Comparison of ENCODE assay signal across 15 cellular contexts in genomic region chr6:19880066-19880465, GRCh38. TPM values are rescaled to one million over a fixed set of nuclear protein-coding genes. Genes with fewer than 3 reads are reported as not detected.
"Had no signal": no experiment of that assay in that cellular context is flagged by ENCODE, and none has a peak within 500 bp of the region (broad histone marks: within the 10 kb centered on the region; RNA-seq: fewer than 3 reads in every experiment).

No MANE protein-coding gene starts in this region.

- H3K4me1 ChIP-seq: gastroesophageal sphincter, heart left ventricle, tibial nerve had no signal

- H3K9me3 ChIP-seq: gastroesophageal sphincter, heart left ventricle, tibial nerve had no signal

- H3K36me3 ChIP-seq: gastroesophageal sphincter, heart left ventricle, tibial nerve had no signal

- DNase-seq: activated CD4-positive, alpha-beta memory T cell treated with anti-CD3 and anti-CD28 coated beads for 36 hours; activated CD4-positive, alpha-beta T cell treated with anti-CD3 and anti-CD28 coated beads for 36 hours; activated naive CD8-positive, alpha-beta T cell treated with anti-CD3 and anti-CD28 coated beads for 36 hours; amniotic stem cell; effector CD4-positive, alpha-beta T cell; heart left ventricle; left ventricle myocardium superior; nephron progenitor cell; nucleus accumbens; stimulated activated CD4-positive, alpha-beta T cell treated with anti-CD3 and anti-CD28 coated beads, Interleukin-1b, Interleukin-23, amount 100 ng/mL, for 48 hours; stimulated activated naive CD8-positive, alpha-beta T cell treated with anti-CD3 and anti-CD28 coated beads, Interleukin-15, Interleukin-2, amounts not matched to agents 100 U/mL and 50 U/mL, for 24 hours; substantia nigra had no signal

- H3K27me3 ChIP-seq: gastroesophageal sphincter, heart left ventricle, tibial nerve had no signal

- H3K4me3 ChIP-seq: gastroesophageal sphincter, heart left ventricle, tibial nerve had no signal

- H3K27ac ChIP-seq: gastroesophageal sphincter, heart left ventricle, tibial nerve had no signal

RNA-seq across cellular contexts. Expression of gene ID4, which starts 42.9 kb away (rescaled TPM):
- total RNA-seq: activated CD4-positive, alpha-beta memory T cell treated with anti-CD3 and anti-CD28 coated beads for 36 hours; activated CD4-positive, alpha-beta T cell treated with anti-CD3 and anti-CD28 coated beads for 36 hours; activated naive CD8-positive, alpha-beta T cell treated with anti-CD3 and anti-CD28 coated beads for 36 hours; myocyte had no signal
